ENCODE assay signal across 18 cellular contexts in genomic region chr9:133861103-133861502, GRCh38.
"Had no signal": no experiment of that assay in that cellular context is flagged by ENCODE, and none has a peak within 500 bp of the region (broad histone marks: within the 10 kb centered on the region; RNA-seq: fewer than 3 reads in every experiment).

No MANE protein-coding gene starts in this region.

- H3K4me3 ChIP-seq: breast epithelium, dorsolateral prefrontal cortex, esophagus muscularis mucosa, left lung, sigmoid colon, suprapubic skin, upper lobe of left lung had no signal

- H3K27me3 ChIP-seq: breast epithelium, dorsolateral prefrontal cortex, esophagus muscularis mucosa, left lung, sigmoid colon, suprapubic skin, upper lobe of left lung had no signal

- H3K36me3 ChIP-seq: breast epithelium, sigmoid colon had no signal

- H3K9me3 ChIP-seq: breast epithelium, sigmoid colon, suprapubic skin had no signal

- H3K27ac ChIP-seq: breast epithelium, dorsolateral prefrontal cortex, esophagus muscularis mucosa, left lung, suprapubic skin had no signal

- FAIRE-seq: endometrium, islet of Langerhans had no signal

- DNase-seq: activated CD4-positive, alpha-beta memory T cell treated with anti-CD3 and anti-CD28 coated beads, Interleukin-2, amount 10 ng/mL, durations not matched to agents 7 days and 5 days; activated CD4-positive, alpha-beta T cell treated with anti-CD3 and anti-CD28 coated beads for 36 hours; activated CD8-positive, alpha-beta memory T cell treated with anti-CD3 and anti-CD28 coated beads, Interleukin-2, amount 50 U/mL, for 4 hours; activated gamma-delta T cell treated with Interleukin-2 at 50 U/mL for 16 hours; activated naive CD8-positive, alpha-beta T cell treated with anti-CD3 and anti-CD28 coated beads for 36 hours; activated T-cell treated with anti-CD3 and anti-CD28 coated beads, Interleukin-2, amount 50 U/mL, for 72 hours; anterior cingulate cortex; dorsolateral prefrontal cortex; sigmoid colon; stimulated activated CD4-positive, alpha-beta T cell treated with anti-CD3 and anti-CD28 coated beads, Interleukin-12 subunit alpha, Interleukin-12 subunit beta, amount 100 ng/mL, for 4 hours; stimulated activated naive CD8-positive, alpha-beta T cell treated with anti-CD3 and anti-CD28 coated beads, Interleukin-15, Interleukin-2, amounts not matched to agents 100 U/mL and 50 U/mL, for 24 hours; upper lobe of left lung had no signal
